In the genomic region with DNA sequence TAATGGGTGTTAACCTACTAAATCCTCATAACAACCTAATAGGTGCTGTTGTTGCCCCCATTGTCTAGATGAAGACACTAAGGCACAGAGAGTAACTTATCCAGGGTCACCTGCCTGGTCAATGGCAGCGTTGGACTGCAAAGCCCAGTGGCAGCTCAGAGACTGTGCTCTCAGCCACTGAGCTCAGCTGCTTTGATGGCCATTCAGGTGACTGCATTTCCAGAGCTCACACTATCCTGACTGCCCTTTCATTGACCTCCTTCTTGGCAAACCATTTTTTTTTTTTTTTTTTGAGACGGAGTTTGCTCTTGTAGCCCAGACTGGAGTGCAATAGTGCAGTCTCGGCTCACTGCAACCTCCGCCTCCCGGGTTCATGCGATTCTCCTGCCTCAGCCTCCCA, we compare ENCODE assay signal across 21 cellular contexts.
DNase-seq lines count a peak whose midpoint lies in the region; ATAC-seq and TF ChIP-seq lines count a peak whose summit lies in the region.
"Had no signal": no experiment of that assay in that cellular context is flagged by ENCODE, and none has a peak within 500 bp of the region (broad histone marks: within the 10 kb centered on the region; RNA-seq: fewer than 3 reads in every experiment).

No MANE protein-coding gene starts in this region.

- DNase-seq in Right ventricle myocardium inferior (ENCODE audit: missing footprints) (no peak), left cardiac atrium (no peak), left lobe of liver (ENCODE audit: low spot score) (no peak), HEK293T (ENCODE audit: extremely low spot score) (no peak), NCI-H226 (no peak), NCI-H524 (lab: John Stamatoyannopoulos, UW) (no peak), SK-N-DZ (ENCODE audit: low spot score) (no peak)
- DNase-seq: C1 segment of cervical spinal cord; CD4-positive, alpha-beta memory T cell; COR-L47; DMS53; H9; HFFc6; IMR-90; KG1; MM.1S; NCI-H526 treated with DMSO at 0.1 percent for 48 hours had no signal

- H3K4me1 ChIP-seq in BLaER1: peaks cover 62% of the 10 kb centered on the region

- H3K27ac ChIP-seq in BLaER1: peak overlapping the region; percentile 65; the same call in 1 of the 2 replicates

- H3K4me2 ChIP-seq in BLaER1: peak overlapping the region; percentile 93
- H3K4me2 ChIP-seq: GM23338 had no signal

- no peaks in the 10 kb centered on the region for H4K20me1 ChIP-seq in BLaER1

- intact Hi-C loops in Right ventricle myocardium inferior (cut with DNase I): no loop called here
- intact Hi-C loops in left cardiac atrium (cut with DNase I): no loop called here

- H3K4me3 ChIP-seq in BLaER1: no peak overlapping the region
- H3K4me3 ChIP-seq: GM23338 had no signal

- POLR2A ChIA-PET in HEK293T (lab: Yijun Ruan, JAX): no interaction called here

- H3K9me3 ChIP-seq in BLaER1: peaks cover 32% of the 10 kb centered on the region

- H3K36me3 ChIP-seq in BLaER1: no peaks in the 10 kb centered on the region

- CTCF ChIA-PET in HEK293T (lab: Yijun Ruan, JAX): no interaction called here

- ATAC-seq in Right ventricle myocardium inferior (peak; percentile 34), left cardiac atrium (peak; percentile 2 to 66), left lobe of liver (peak; percentile 70)
- ATAC-seq: GM23338, Panc1, SK-N-SH treated with all-trans-retinoic acid at 6 μM for 48 hours had no signal

- peak overlapping the region; percentile 28; the same call in 1 of the 2 replicates for H3K9ac ChIP-seq in BLaER1

- H3K27me3 ChIP-seq in BLaER1: no peaks in the 10 kb centered on the region

TF ChIP-seq in HEK293T, 16 proteins besides CTCF, POLR2A, EP300 and RAD21:
- no peak for TF ChIP-seq FOXA1 (IDR thresholded peaks at IDR 0.05)
- no peak for TF ChIP-seq SUZ12 (IDR thresholded peaks at IDR 0.05)
- TF ChIP-seq LEF1 (IDR thresholded peaks at IDR 0.05; ENCODE audit: borderline replicate concordance): no peak
- no peak for TF ChIP-seq CTBP1 (IDR thresholded peaks at IDR 0.05; ENCODE audit: borderline replicate concordance)
- TF ChIP-seq TARDBP (IDR thresholded peaks at IDR 0.05): no peak
